In the genomic region with DNA sequence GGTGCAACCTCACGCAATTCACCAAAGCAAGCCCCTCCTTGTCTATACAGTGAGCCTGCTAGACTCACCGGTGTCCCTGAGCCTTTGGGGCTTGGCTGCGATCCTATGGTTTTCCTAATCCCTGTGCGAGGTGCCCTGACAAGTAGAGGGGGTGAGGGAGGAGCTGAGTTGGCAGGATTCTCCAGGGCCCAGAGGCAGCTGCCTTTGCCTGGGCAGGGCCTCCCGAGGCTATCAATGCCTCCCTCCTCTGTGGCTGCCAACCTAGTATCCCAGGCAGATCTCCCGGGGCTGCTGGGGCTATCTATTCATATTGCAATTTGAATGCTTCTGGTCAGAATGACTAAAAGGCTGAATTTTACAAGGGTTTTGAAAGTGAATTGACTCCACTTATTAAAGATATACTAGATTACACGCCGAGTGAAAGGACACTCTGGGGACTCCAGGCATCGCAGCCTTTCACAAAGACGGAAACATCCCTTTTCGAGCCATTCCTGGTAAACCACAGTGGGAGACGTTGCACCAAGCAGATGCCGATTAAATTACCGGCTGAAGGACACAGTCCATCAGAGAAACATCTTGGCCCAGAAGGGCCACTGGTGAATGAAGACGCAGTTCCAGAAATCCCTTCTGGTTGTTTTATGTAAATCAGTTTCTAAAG, we compare ENCODE assay signal across 10 cellular contexts. TPM values are rescaled to one million over a fixed set of nuclear protein-coding genes. Genes with fewer than 3 reads are reported as not detected.
DNase-seq lines count a peak whose midpoint lies in the region; ATAC-seq, FAIRE-seq and TF ChIP-seq lines count a peak whose summit lies in the region.
"Had no signal": no experiment of that assay in that cellular context is flagged by ENCODE, and none has a peak within 500 bp of the region (broad histone marks: within the 10 kb centered on the region; RNA-seq: fewer than 3 reads in every experiment).

No MANE protein-coding gene starts in this region.

- no peaks in the 10 kb centered on the region for H3K9me3 ChIP-seq in muscle layer of colon (ENCODE audit: low read length)

- no peaks in the 10 kb centered on the region for H3K27me3 ChIP-seq in muscle layer of colon (ENCODE audit: control insufficient read depth in 1 of 2, insufficient read depth in 2 of 2, low read length in 2 of 2)

- no peak overlapping the region for H3K27ac Mint-ChIP-seq in activated T-cell treated with anti-CD3 and anti-CD28 coated beads, Interleukin-2, amount 50 U/mL, for 72 hours
- H3K27ac Mint-ChIP-seq in stimulated activated naive CD8-positive, alpha-beta T cell treated with anti-CD3 and anti-CD28 coated beads, Interleukin-15, amount 100 ng/mL, for 72 hours, result no peak overlapping the region

- no peaks in the 10 kb centered on the region for H3K4me1 Mint-ChIP-seq in activated T-cell treated with anti-CD3 and anti-CD28 coated beads, Interleukin-2, amount 50 U/mL, for 72 hours (ENCODE audit: low read depth)
- no peaks in the 10 kb centered on the region for H3K4me1 Mint-ChIP-seq in stimulated activated naive CD8-positive, alpha-beta T cell treated with anti-CD3 and anti-CD28 coated beads, Interleukin-15, amount 100 ng/mL, for 72 hours

- ATAC-seq in activated T-cell treated with anti-CD3 and anti-CD28 coated beads, Interleukin-2, amount 50 U/mL, for 72 hours (replicated peaks in 1 of 2), result no peak
- no peak for ATAC-seq in stimulated activated naive CD8-positive, alpha-beta T cell treated with anti-CD3 and anti-CD28 coated beads, Interleukin-15, amount 100 ng/mL, for 72 hours
- ATAC-seq: activated CD4-positive, CD25-positive, alpha-beta regulatory T cell treated with anti-CD3 and anti-CD28 coated beads, Interleukin-2, amount 50 U/mL, for 24 hours had no signal

- no peaks in the 10 kb centered on the region for H3K9me3 Mint-ChIP-seq in activated T-cell treated with anti-CD3 and anti-CD28 coated beads, Interleukin-2, amount 50 U/mL, for 72 hours
- no peaks in the 10 kb centered on the region for H3K9me3 Mint-ChIP-seq in stimulated activated naive CD8-positive, alpha-beta T cell treated with anti-CD3 and anti-CD28 coated beads, Interleukin-15, amount 100 ng/mL, for 72 hours

- TF ChIP-seq CTCF in C4-2B (conservative IDR thresholded peaks at IDR 0.05), result no peak

- H3K27ac ChIP-seq in C4-2B, result peak overlapping the region; percentile 66
- H3K27ac ChIP-seq in muscle layer of colon (ENCODE audit: low read depth, low read length), result peak overlapping the region; percentile 19

- no peak overlapping the region for H3K4me3 Mint-ChIP-seq in activated T-cell treated with anti-CD3 and anti-CD28 coated beads, Interleukin-2, amount 50 U/mL, for 72 hours
- H3K4me3 Mint-ChIP-seq in stimulated activated naive CD8-positive, alpha-beta T cell treated with anti-CD3 and anti-CD28 coated beads, Interleukin-15, amount 100 ng/mL, for 72 hours, result no peak overlapping the region

- peaks cover 14% of the 10 kb centered on the region for H3K4me1 ChIP-seq in muscle layer of colon (ENCODE audit: insufficient read depth, low read length)

- H3K27me3 Mint-ChIP-seq in activated T-cell treated with anti-CD3 and anti-CD28 coated beads, Interleukin-2, amount 50 U/mL, for 72 hours (ENCODE audit: low read depth), result peaks cover 11% of the 10 kb centered on the region
- H3K27me3 Mint-ChIP-seq in stimulated activated naive CD8-positive, alpha-beta T cell treated with anti-CD3 and anti-CD28 coated beads, Interleukin-15, amount 100 ng/mL, for 72 hours, result peaks cover 18% of the 10 kb centered on the region

- H3K9ac ChIP-seq in muscle layer of colon (ENCODE audit: low read length), result no peak overlapping the region

- DNase-seq in NCI-H1105 treated with DMSO at 0.1 percent for 48 hours (lab: John Stamatoyannopoulos, UW) (peak; percentile 45), ecto neural progenitor cell (ENCODE audit: low spot score) (peak; percentile 51), HTR-8/SVneo (ENCODE audit: insufficient read length, low spot score) (no peak), midbrain (lab: John Stamatoyannopoulos, UW) (no peak)
- no peak for DNase-seq in activated T-cell treated with anti-CD3 and anti-CD28 coated beads, Interleukin-2, amount 50 U/mL, for 72 hours
- no peak for DNase-seq in stimulated activated naive CD8-positive, alpha-beta T cell treated with anti-CD3 and anti-CD28 coated beads, Interleukin-15, amount 100 ng/mL, for 72 hours
- DNase-seq: caudate nucleus had no signal

- no peak for FAIRE-seq in HTR-8/SVneo (lab: Jason Lieb, UNC)

- no peaks in the 10 kb centered on the region for H3K36me3 ChIP-seq in muscle layer of colon (ENCODE audit: insufficient read depth, low read length)

- H3K36me3 Mint-ChIP-seq in activated T-cell treated with anti-CD3 and anti-CD28 coated beads, Interleukin-2, amount 50 U/mL, for 72 hours (ENCODE audit: insufficient read depth in 2 of 2), result no peaks in the 10 kb centered on the region

- no peak overlapping the region for H3K4me3 ChIP-seq in muscle layer of colon (ENCODE audit: low read depth in 1 of 2, low read length in 2 of 2)

RNA-seq across cellular contexts. Expression of a gene that starts 11.3 kb away (rescaled TPM):
- under 1 TPM; 0.70 to 0.81 TPM for total RNA-seq in activated T-cell treated with anti-CD3 and anti-CD28 coated beads, Interleukin-2, amount 50 U/mL, for 72 hours

Comparison
In these comparisons a context has a peak if more than half of its experiments do, and no peak if none do; other contexts are left out.
1. DNase-seq: peak in NCI-H1105 treated with DMSO at 0.1 percent for 48 hours (single experiment) and ecto neural progenitor cell (single experiment); none in activated T-cell treated with anti-CD3 and anti-CD28 coated beads, Interleukin-2, amount 50 U/mL, for 72 hours (0 of 2), stimulated activated naive CD8-positive, alpha-beta T cell treated with anti-CD3 and anti-CD28 coated beads, Interleukin-15, amount 100 ng/mL, for 72 hours (0 of 2), HTR-8/SVneo (single experiment) and midbrain (single experiment).